ENCODE assay signal across 33 cellular contexts in genomic region chr11:19191530-19192169, GRCh38. TPM values are rescaled to one million over a fixed set of nuclear protein-coding genes. Genes with fewer than 3 reads are reported as not detected.
DNase-seq lines count a peak whose midpoint lies in the region; ATAC-seq, FAIRE-seq and TF ChIP-seq lines count a peak whose summit lies in the region.
"Had no signal": no experiment of that assay in that cellular context is flagged by ENCODE, and none has a peak within 500 bp of the region (broad histone marks: within the 10 kb centered on the region; RNA-seq: fewer than 3 reads in every experiment).

No MANE protein-coding gene starts in this region.

- POLR2A ChIA-PET in K562 (lab: Yijun Ruan, JAX) (interaction anchor here (0.8 kb wide), 1 partner anchor 15 kb away, joined by 3 read pairs; no protein-coding TSS in a partner anchor), WTC11 (lab: Charles Lee) (no interaction called here)

- ATAC-seq in K562 (peak; percentile 37), mucosa of descending colon (peak; percentile 75), WTC11 (no peak)
- no peak for ATAC-seq in stimulated activated effector memory CD8-positive, alpha-beta T cell treated with anti-CD3 and anti-CD28 coated beads, Interleukin-12 subunit alpha, Interleukin-12 subunit beta, amount 100 ng/mL, for 72 hours
- ATAC-seq: activated T-cell treated with anti-CD3 and anti-CD28 coated beads, Interleukin-2, amount 50 U/mL, for 72 hours; left lung; naive thymus-derived CD4-positive, alpha-beta T cell; stimulated activated memory B cell treated with anti-CD40 and anti-IgM and Interleukin-4, amounts not matched to agents 10 μg/mL and 1 μg/mL and 100 μg/mL, for 72 hours; upper lobe of right lung had no signal

- H3K27ac Mint-ChIP-seq in stimulated activated effector memory CD8-positive, alpha-beta T cell treated with anti-CD3 and anti-CD28 coated beads, Interleukin-12 subunit alpha, Interleukin-12 subunit beta, amount 100 ng/mL, for 72 hours = no peak overlapping the region
- H3K27ac Mint-ChIP-seq in WTC11 = no peak overlapping the region
- H3K27ac Mint-ChIP-seq: activated CD4-positive, alpha-beta memory T cell treated with anti-CD3 and anti-CD28 coated beads for 36 hours; activated T-cell treated with anti-CD3 and anti-CD28 coated beads, Interleukin-2, amount 50 U/mL, for 72 hours; CD8-positive, alpha-beta memory T cell; immature natural killer cell; naive thymus-derived CD4-positive, alpha-beta T cell; stimulated activated memory B cell treated with anti-CD40 and anti-IgM and Interleukin-4, amounts not matched to agents 10 μg/mL and 1 μg/mL and 100 μg/mL, for 72 hours had no signal

- BruUV-seq in K562 (replicated peaks; lab: Mats Ljungman, UMichigan) = no TSS peak

- H3K36me3 ChIP-seq in K562 (ENCODE audit: control insufficient read depth, insufficient read depth, low read length) (no peaks in the 10 kb centered on the region), right atrium auricular region (peaks cover 62% of the 10 kb centered on the region), mucosa of descending colon (ENCODE audit: low read depth) (no peaks in the 10 kb centered on the region)
- H3K36me3 ChIP-seq: left lung, neutrophil, suprapubic skin, upper lobe of right lung had no signal

- no peak for FAIRE-seq in K562 (lab: Jason Lieb, UNC)
- FAIRE-seq: endothelial cell of umbilical vein, GM12891 had no signal

- H3K4me1 ChIP-seq in K562 (replicated peaks in 1 of 2; ENCODE audit: control insufficient read depth in 2 of 2, insufficient read depth in 2 of 2, low read length in 2 of 2) (no peaks in the 10 kb centered on the region), right atrium auricular region (peaks cover 0 to 28% of the 10 kb centered on the region in 2 donors), mucosa of descending colon (ENCODE audit: low read depth) (no peaks in the 10 kb centered on the region)
- H3K4me1 ChIP-seq: left lung, suprapubic skin, upper lobe of right lung had no signal

- DNase-seq in HuH-7 (ENCODE audit: low spot score) (peak; percentile 15), K562 (ENCODE audit: extremely low read depth in 1 of 4, low spot score in 3 of 4) (no peak), right atrium auricular region (ENCODE audit: low spot score) (peak; percentile 64), mucosa of descending colon (peak in 1 of 3 donors; percentile 47), foreskin melanocyte (no peak), NCI-H748 (lab: John Stamatoyannopoulos, UW; ENCODE audit: unreplicated experiment) (no peak), WTC11 (ENCODE audit: low spot score) (no peak)
- no peak for DNase-seq in stimulated activated effector memory CD8-positive, alpha-beta T cell treated with anti-CD3 and anti-CD28 coated beads, Interleukin-12 subunit alpha, Interleukin-12 subunit beta, amount 100 ng/mL, for 72 hours (ENCODE audit: low spot score in 2 of 2)
- DNase-seq: activated CD4-positive, alpha-beta memory T cell treated with anti-CD3 and anti-CD28 coated beads for 36 hours; activated CD4-positive, CD25-positive, alpha-beta regulatory T cell treated with anti-CD3 and anti-CD28 coated beads, Interleukin-2, amount 50 U/mL, for 72 hours; activated T-cell treated with anti-CD3 and anti-CD28 coated beads, Interleukin-2, amount 50 U/mL, for 72 hours; CD8-positive, alpha-beta memory T cell; H7; immature natural killer cell; IMR-90; left lung; midbrain; naive thymus-derived CD4-positive, alpha-beta T cell; NCI-H1436 treated with DMSO at 0.1 percent for 48 hours; NCI-H510A; OCI-M1; upper lobe of right lung had no signal

- intact Hi-C loops in K562 (cut with micrococcal nuclease) (no loop called here), mucosa of descending colon (cut with DNase I, micrococcal nuclease) (no loop called here)

- no peaks in the 10 kb centered on the region for H3K27me3 Mint-ChIP-seq in WTC11 (ENCODE audit: low read depth)
- H3K27me3 Mint-ChIP-seq: activated CD4-positive, alpha-beta memory T cell treated with anti-CD3 and anti-CD28 coated beads for 36 hours; CD8-positive, alpha-beta memory T cell; naive thymus-derived CD4-positive, alpha-beta T cell; stimulated activated memory B cell treated with anti-CD40 and anti-IgM and Interleukin-4, amounts not matched to agents 10 μg/mL and 1 μg/mL and 100 μg/mL, for 72 hours had no signal

- H3K27ac ChIP-seq in K562 (ENCODE audit: extremely low read depth, low read depth, low read length) (no peak overlapping the region; the same call in 2 of the 3 replicates), right atrium auricular region (peak overlapping the region; percentile 83 to 92)
- H3K27ac ChIP-seq: left lung, neutrophil, RWPE1, suprapubic skin, upper lobe of right lung had no signal

- no peak overlapping the region for H2AFZ ChIP-seq in K562 (ENCODE audit: low read depth, low read length)

- H3K36me3 Mint-ChIP-seq in stimulated activated effector memory CD8-positive, alpha-beta T cell treated with anti-CD3 and anti-CD28 coated beads, Interleukin-12 subunit alpha, Interleukin-12 subunit beta, amount 100 ng/mL, for 72 hours = no peaks in the 10 kb centered on the region
- no peaks in the 10 kb centered on the region for H3K36me3 Mint-ChIP-seq in WTC11
- H3K36me3 Mint-ChIP-seq: activated CD4-positive, alpha-beta memory T cell treated with anti-CD3 and anti-CD28 coated beads for 36 hours had no signal

- TF ChIP-seq RAD21 in K562 (CRISPR knock-in tag; conservative IDR thresholded peaks at IDR 0.05 in 1 of 2, IDR thresholded peaks at IDR 0.05 in 1 of 2) = no peak

- H3K9me3 ChIP-seq in K562 (replicated peaks; ENCODE audit: control insufficient read depth, insufficient read depth, low read depth, low read length) (no peaks in the 10 kb centered on the region), right atrium auricular region (no peaks in the 10 kb centered on the region), mucosa of descending colon (no peaks in the 10 kb centered on the region)
- H3K9me3 ChIP-seq: left lung, neutrophil, suprapubic skin, upper lobe of right lung had no signal

- 0% methylated on average over 7 of the region's 7 CpGs for WGBS in K562 (ENCODE audit: insufficient coverage, low coverage, missing lambda C conversion rate)

- H3K27me3 ChIP-seq in K562 (ENCODE audit: control insufficient read depth in 2 of 2, insufficient read depth in 2 of 2, low read length in 2 of 2) = peaks cover 2 to 30% of the 10 kb centered on the region in 2 experiments; a peak in 2 of 5 replicates
- H3K27me3 ChIP-seq in right atrium auricular region = no peaks in the 10 kb centered on the region
- H3K27me3 ChIP-seq: left lung, neutrophil, suprapubic skin, upper lobe of right lung had no signal

- no peak overlapping the region for H3K4me3 Mint-ChIP-seq in stimulated activated effector memory CD8-positive, alpha-beta T cell treated with anti-CD3 and anti-CD28 coated beads, Interleukin-12 subunit alpha, Interleukin-12 subunit beta, amount 100 ng/mL, for 72 hours
- no peak overlapping the region for H3K4me3 Mint-ChIP-seq in WTC11
- H3K4me3 Mint-ChIP-seq: activated CD4-positive, alpha-beta memory T cell treated with anti-CD3 and anti-CD28 coated beads for 36 hours; activated T-cell treated with anti-CD3 and anti-CD28 coated beads, Interleukin-2, amount 50 U/mL, for 72 hours; CD8-positive, alpha-beta memory T cell; immature natural killer cell; naive thymus-derived CD4-positive, alpha-beta T cell; stimulated activated memory B cell treated with anti-CD40 and anti-IgM and Interleukin-4, amounts not matched to agents 10 μg/mL and 1 μg/mL and 100 μg/mL, for 72 hours had no signal

- in situ Hi-C loops in K562 (cut with MboI) = no loop called here

- no peaks in the 10 kb centered on the region for H3K9me3 Mint-ChIP-seq in stimulated activated effector memory CD8-positive, alpha-beta T cell treated with anti-CD3 and anti-CD28 coated beads, Interleukin-12 subunit alpha, Interleukin-12 subunit beta, amount 100 ng/mL, for 72 hours
- no peaks in the 10 kb centered on the region for H3K9me3 Mint-ChIP-seq in WTC11
- H3K9me3 Mint-ChIP-seq: activated CD4-positive, alpha-beta memory T cell treated with anti-CD3 and anti-CD28 coated beads for 36 hours; activated T-cell treated with anti-CD3 and anti-CD28 coated beads, Interleukin-2, amount 50 U/mL, for 72 hours; CD8-positive, alpha-beta memory T cell; immature natural killer cell; naive thymus-derived CD4-positive, alpha-beta T cell; stimulated activated memory B cell treated with anti-CD40 and anti-IgM and Interleukin-4, amounts not matched to agents 10 μg/mL and 1 μg/mL and 100 μg/mL, for 72 hours had no signal

- no peaks in the 10 kb centered on the region for H3K79me2 ChIP-seq in K562 (ENCODE audit: control insufficient read depth, insufficient read depth, low read length)

- CTCF ChIA-PET in K562 (lab: Yijun Ruan, JAX; ENCODE audit: low intra/inter-chr PET ratio) = no interaction called here
- CTCF ChIA-PET in WTC11 (lab: Charles Lee) = interaction anchor here (1.8 kb wide), 1 partner anchor 115 kb away, joined by 5 read pairs; no protein-coding TSS in a partner anchor

- no peak overlapping the region for H3K9ac ChIP-seq in K562 (ENCODE audit: insufficient read depth in 1 of 2, low read depth in 2 of 2, low read length in 2 of 2)

- no peak for TF ChIP-seq POLR2A in K562 (conservative IDR thresholded peaks at IDR 0.05)

- H4K20me1 ChIP-seq in K562 (replicated peaks; ENCODE audit: control insufficient read depth, insufficient read depth, low read length) = no peaks in the 10 kb centered on the region

- no peak for TF ChIP-seq CTCF in K562 (IDR thresholded peaks at IDR 0.05 in 2 of 3, conservative IDR thresholded peaks at IDR 0.05 in 1 of 3; ENCODE audit: insufficient read depth in 2 of 3, low read depth in 1 of 3, low read length in 3 of 3)
- TF ChIP-seq CTCF in right atrium auricular region (IDR thresholded peaks at IDR 0.05) = no peak
- no peak for TF ChIP-seq CTCF in mucosa of descending colon (IDR thresholded peaks at IDR 0.05)
- no peak for TF ChIP-seq CTCF in WTC11 (IDR thresholded peaks at IDR 0.05)

- no peaks in the 10 kb centered on the region for H3K9me1 ChIP-seq in K562 (ENCODE audit: control insufficient read depth, insufficient read depth, low read length)

- no peak overlapping the region for H3K4me2 ChIP-seq in K562 (ENCODE audit: insufficient read depth, low read length)

- no peak for TF ChIP-seq EP300 in K562 (IDR thresholded peaks at IDR 0.05; ENCODE audit: low read length)

- H3K4me3 ChIP-seq in K562 = no peak overlapping the region
- no peak overlapping the region for H3K4me3 ChIP-seq in right atrium auricular region
- no peak overlapping the region for H3K4me3 ChIP-seq in mucosa of descending colon
- H3K4me3 ChIP-seq: left lung, suprapubic skin, upper lobe of right lung had no signal

- no peaks in the 10 kb centered on the region for H3K4me1 Mint-ChIP-seq in stimulated activated effector memory CD8-positive, alpha-beta T cell treated with anti-CD3 and anti-CD28 coated beads, Interleukin-12 subunit alpha, Interleukin-12 subunit beta, amount 100 ng/mL, for 72 hours
- no peaks in the 10 kb centered on the region for H3K4me1 Mint-ChIP-seq in WTC11
- H3K4me1 Mint-ChIP-seq: CD8-positive, alpha-beta memory T cell; immature natural killer cell; naive thymus-derived CD4-positive, alpha-beta T cell; stimulated activated memory B cell treated with anti-CD40 and anti-IgM and Interleukin-4, amounts not matched to agents 10 μg/mL and 1 μg/mL and 100 μg/mL, for 72 hours had no signal

RNA-seq across cellular contexts. Expression of gene CSRP3, which starts 10.1 kb away (rescaled TPM):
- not detected in 2 replicates for total RNA-seq in K562 (2011; cell fraction: chromatin; rRNA removed; ENCODE audit: low replicate concordance)
- not detected in 2 replicates for total RNA-seq in K562 (2011; cell fraction: nucleolus; rRNA removed)
- not detected in 2 replicates for total RNA-seq in K562 (2011; cell fraction: nucleoplasm; rRNA removed)
- total RNA-seq in K562 (2014; rRNA removed) = not detected in 2 replicates
- total RNA-seq in K562 (2014; rRNA removed; fragmentation: Illumina TruSeq; extraction: Trizol) = not detected in 2 replicates
- total RNA-seq in K562 (2015; rRNA removed; fragmentation: Illumina TruSeq; extraction: Trizol) = 0.14 TPM in 1 of 2 replicates, not detected in the other
- total RNA-seq in K562 (2021) = not detected in 2 replicates
- not detected in 2 replicates for polyA plus RNA-seq in K562 (2011; rRNA removed)
- polyA plus RNA-seq in K562 (2011; cell fraction: cytosol; rRNA removed) = not detected in 2 replicates
- not detected in 2 replicates for polyA plus RNA-seq in K562 (2011; cell fraction: nucleus; rRNA removed)
- 0.28 TPM in 1 of 2 replicates, not detected in the other for polyA plus RNA-seq in K562 (2012)
- polyA plus RNA-seq in K562 (2014; fragmentation: Illumina TruSeq; extraction: Trizol) = not detected in 2 replicates
- not detected for polyA plus RNA-seq in K562 (2014; fragmentation: Nextera tagmentation; extraction: Ambion mirVana)
- polyA plus RNA-seq in K562 (2014; rRNA removed) = not detected in 2 replicates
- polyA minus RNA-seq in K562 (2011; rRNA and poly(A)+ RNA removed) = not detected in 2 replicates
- polyA minus RNA-seq in K562 (2011; cell fraction: cytosol; rRNA and poly(A)+ RNA removed) = not detected in 2 replicates
- polyA minus RNA-seq in K562 (2011; cell fraction: nucleus; rRNA and poly(A)+ RNA removed) = not detected in 2 replicates
- 1,000 to 10,000 TPM; 1,021 to 1,621 TPM for total RNA-seq in right atrium auricular region
- total RNA-seq in mucosa of descending colon = under 1 TPM in 1 of 3 donors, not detected in 2; 0.94 TPM
- total RNA-seq in WTC11 (2021) = not detected in 3 replicates
- total RNA-seq: activated CD4-positive, alpha-beta memory T cell treated with anti-CD3 and anti-CD28 coated beads for 36 hours; activated T-cell treated with anti-CD3 and anti-CD28 coated beads, Interleukin-2, amount 50 U/mL, for 72 hours; CD8-positive, alpha-beta memory T cell; chondrocyte; endothelial cell of umbilical vein; fibroblast of lung; H7; IMR-90; naive thymus-derived CD4-positive, alpha-beta T cell; posterior vena cava; suprapubic skin; T-helper 1 cell treated with Interleukin-12 subunit alpha and Interleukin-12 subunit beta and Interleukin-4 antibody, amounts not matched to agents 30 ng/mL and 1 ng/mL, for 36 hours; upper lobe of right lung had no signal
- polyA plus RNA-seq: BJ; CD8-positive, alpha-beta memory T cell; endothelial cell of umbilical vein; fibroblast of lung; immature natural killer cell; IMR-90; naive thymus-derived CD4-positive, alpha-beta T cell had no signal

RNA-seq across cellular contexts. Expression of gene E2F8, which starts 49.1 kb away (rescaled TPM):
- total RNA-seq in K562 (2011; cell fraction: chromatin; rRNA removed; ENCODE audit: low replicate concordance) = 34.6 and 59.6 TPM in 2 replicates
- 16.7 and 20.3 TPM in 2 replicates for total RNA-seq in K562 (2011; cell fraction: nucleolus; rRNA removed)
- 18.7 and 23.2 TPM in 2 replicates for total RNA-seq in K562 (2011; cell fraction: nucleoplasm; rRNA removed)
- 6.9 and 9.3 TPM in 2 replicates for total RNA-seq in K562 (2014; rRNA removed)
- total RNA-seq in K562 (2014; rRNA removed; fragmentation: Illumina TruSeq; extraction: Trizol) = 11.9 and 13.8 TPM in 2 replicates
- 14.0 and 15.1 TPM in 2 replicates for total RNA-seq in K562 (2015; rRNA removed; fragmentation: Illumina TruSeq; extraction: Trizol)
- 16.1 and 17.6 TPM in 2 replicates for total RNA-seq in K562 (2021)
- 12.1 and 14.5 TPM in 2 replicates for polyA plus RNA-seq in K562 (2011; rRNA removed)
- 9.8 and 10.3 TPM in 2 replicates for polyA plus RNA-seq in K562 (2011; cell fraction: cytosol; rRNA removed)
- 41.0 and 43.5 TPM in 2 replicates for polyA plus RNA-seq in K562 (2011; cell fraction: nucleus; rRNA removed)
- polyA plus RNA-seq in K562 (2012) = 9.1 and 9.3 TPM in 2 replicates
- polyA plus RNA-seq in K562 (2014; fragmentation: Illumina TruSeq; extraction: Trizol) = 23.0 and 23.6 TPM in 2 replicates
- 10 to 100 TPM in 1 of 2 experiments, 1 to 10 TPM in 1; 7.2 to 11.1 TPM for polyA plus RNA-seq in K562 (2014; fragmentation: Nextera tagmentation; extraction: Ambion mirVana)
- 11.1 and 13.1 TPM in 2 replicates for polyA plus RNA-seq in K562 (2014; rRNA removed)
- polyA minus RNA-seq in K562 (2011; rRNA and poly(A)+ RNA removed) = 15.2 and 18.6 TPM in 2 replicates
- polyA minus RNA-seq in K562 (2011; cell fraction: cytosol; rRNA and poly(A)+ RNA removed) = 5.3 and 8.3 TPM in 2 replicates
- polyA minus RNA-seq in K562 (2011; cell fraction: nucleus; rRNA and poly(A)+ RNA removed) = 42.8 and 53.8 TPM in 2 replicates
- total RNA-seq in right atrium auricular region = 1 to 10 TPM; 1.7 to 2.2 TPM
- 10 to 100 TPM in 1 of 3 donors, 1 to 10 TPM in 2; 1.7 to 10.4 (median 5.1) TPM for total RNA-seq in mucosa of descending colon
- total RNA-seq in WTC11 (2021) = 8.5 to 10.7 TPM (median 10.4 TPM) in 3 replicates
- polyA plus RNA-seq: naive thymus-derived CD4-positive, alpha-beta T cell had no signal

Comparison
In these comparisons a context has a peak if more than half of its experiments do, and no peak if none do; other contexts are left out.
1. DNase-seq: peak in HuH-7 (single experiment) and right atrium auricular region (single experiment); none in K562 (0 of 4), foreskin melanocyte (single experiment), stimulated activated effector memory CD8-positive, alpha-beta T cell treated with anti-CD3 and anti-CD28 coated beads, Interleukin-12 subunit alpha, Interleukin-12 subunit beta, amount 100 ng/mL, for 72 hours (0 of 2), NCI-H748 (single experiment) and WTC11 (single experiment).
2. ATAC-seq: peak in K562 (single experiment) and mucosa of descending colon (single experiment); none in stimulated activated effector memory CD8-positive, alpha-beta T cell treated with anti-CD3 and anti-CD28 coated beads, Interleukin-12 subunit alpha, Interleukin-12 subunit beta, amount 100 ng/mL, for 72 hours (single experiment) and WTC11 (single experiment).
3. RNA of gene CSRP3, which starts 10.1 kb away (total RNA-seq): 1,021 to 1,621 TPM in right atrium auricular region; 0.94 TPM in mucosa of descending colon, 0.14 TPM in K562 and not detected in WTC11; every median in the first group is over 100 times any median in the second.